8 cellular contexts compared by ENCODE assay signal in genomic region chr6:89637960-89638319, GRCh38. TPM values are rescaled to one million over a fixed set of nuclear protein-coding genes. Genes with fewer than 3 reads are reported as not detected.
DNase-seq lines count a peak whose midpoint lies in the region; ATAC-seq and TF ChIP-seq lines count a peak whose summit lies in the region.

No MANE protein-coding gene starts in this region.

- H3K4me3 ChIP-seq in body of pancreas (peak overlapping the region; percentile 20 to 64), mesodermal cell (ENCODE audit: extremely low read depth, insufficient read depth, low read length, poor library complexity, severe bottlenecking) (peak overlapping the region; percentile 69)

- H3K9me3 ChIP-seq in ES-I3 (ENCODE audit: control insufficient read depth, insufficient read depth, low read length), result no peaks in the 10 kb centered on the region
- H3K9me3 ChIP-seq in body of pancreas, result no peaks in the 10 kb centered on the region
- no peaks in the 10 kb centered on the region for H3K9me3 ChIP-seq in mesodermal cell (ENCODE audit: control insufficient read depth, low read length)

- TF ChIP-seq CTCF in body of pancreas (IDR thresholded peaks at IDR 0.05), result no peak

- H3K36me3 ChIP-seq in ES-I3 (ENCODE audit: insufficient read depth, low read length), result peaks cover 7% of the 10 kb centered on the region; the same call in 1 of the 2 replicates
- H3K36me3 ChIP-seq in body of pancreas (replicated peaks in 1 of 2; ENCODE audit: insufficient read depth in 1 of 2, low read depth in 2 of 2), result no peaks in the 10 kb centered on the region
- peaks cover 40% of the 10 kb centered on the region for H3K36me3 ChIP-seq in mesodermal cell (ENCODE audit: control insufficient read depth, insufficient read depth, low read length)

- TF ChIP-seq POLR2A in body of pancreas (IDR thresholded peaks at IDR 0.05), result no peak

- no peaks in the 10 kb centered on the region for H3K27me3 ChIP-seq in body of pancreas

- ATAC-seq in HG03175 (IDR thresholded peaks at IDR 0.05; ENCODE audit: unreplicated experiment) (peak; percentile 3), body of pancreas (no peak), HG02623 (IDR thresholded peaks at IDR 0.05; ENCODE audit: unreplicated experiment) (no peak)

- intact Hi-C loops in body of pancreas (cut with DNase I), result no loop called here

- H3K27ac ChIP-seq in body of pancreas (peak overlapping the region; percentile 81 to 95 (median 90)), mesodermal cell (ENCODE audit: low read depth, low read length, severe bottlenecking) (peak overlapping the region; percentile 86)

- DNase-seq in body of pancreas (no peak), NOMO-1 treated with DMSO at 0.1 percent for 48 hours (lab: John Stamatoyannopoulos, UW; ENCODE audit: unreplicated experiment) (no peak), RKO (ENCODE audit: low spot score) (no peak)
- no peak for DNase-seq in activated CD4-positive, alpha-beta T cell treated with anti-CD3 and anti-CD28 coated beads for 4 hours

- peak overlapping the region; percentile 90 for H3K9ac ChIP-seq in ES-I3 (ENCODE audit: low read depth, low read length)

- WGBS in body of pancreas, 2 donors, result 6 to 9% methylated on average over 7 of the region's 7 CpGs
- WGBS in mesodermal cell (ENCODE audit: insufficient coverage in 2 of 2), 2 experiments, result 24 to 29% methylated on average over 7 of the region's 7 CpGs

- 0 out of 2 replicates have a peak, but pooled peaks cover 5% of the 10 kb centered on the region for H3K4me1 ChIP-seq in ES-I3 (ENCODE audit: insufficient read depth, low read length)
- peaks cover 15% of the 10 kb centered on the region for H3K4me1 ChIP-seq in body of pancreas
- H3K4me1 ChIP-seq in mesodermal cell (ENCODE audit: control insufficient read depth, insufficient read depth, low read length, poor library complexity, severe bottlenecking), result peaks cover 4% of the 10 kb centered on the region

RNA-seq across cellular contexts. Expression of gene LYRM2, which starts 0.6 kb away (rescaled TPM):
- 10 to 100 TPM in 1 of 2 donors, 1 to 10 TPM in 1; 8.0 to 13.8 TPM for total RNA-seq in body of pancreas
- 22.1 TPM for polyA plus RNA-seq in mesodermal cell (2013, experiment 1 of 2)
- polyA plus RNA-seq in mesodermal cell (2013, experiment 2 of 2), result 30.2 TPM
